ENCODE assay signal across 11 cellular contexts in the genomic region with DNA sequence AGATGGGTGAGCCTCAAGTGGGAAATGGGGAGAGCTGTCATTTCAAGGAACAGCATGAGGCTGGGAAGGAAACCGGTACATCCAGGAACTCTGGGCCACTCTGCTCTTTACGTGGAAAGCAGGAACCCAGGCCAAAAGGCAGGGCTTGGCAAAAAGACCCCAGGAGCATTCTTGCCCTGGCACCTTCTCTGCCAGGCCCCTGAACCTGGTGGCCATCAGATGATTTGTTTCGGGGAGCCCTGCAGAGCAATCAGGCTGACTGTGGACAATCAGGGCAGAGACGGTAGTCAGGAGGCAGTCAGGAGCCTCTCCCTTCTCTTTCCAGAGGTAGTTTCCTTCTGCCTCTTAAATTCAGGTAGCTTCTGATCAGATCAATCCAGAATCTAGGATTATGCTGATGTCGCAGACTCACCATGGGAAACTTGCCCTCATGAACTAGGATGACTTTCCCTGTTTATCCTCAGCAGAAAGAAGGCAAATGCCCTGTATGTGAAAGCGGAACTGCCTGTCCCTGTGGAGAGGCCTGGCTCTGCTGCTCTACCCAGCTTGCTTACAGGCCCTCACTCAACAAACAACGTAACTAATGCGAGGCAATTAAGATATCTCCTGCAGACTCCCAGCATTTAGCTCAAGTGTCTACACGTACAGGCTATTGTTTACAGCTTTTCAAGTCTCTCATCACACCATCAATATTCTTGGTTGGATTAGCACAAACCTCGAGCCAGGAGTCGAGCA. TPM values are rescaled to one million over a fixed set of nuclear protein-coding genes. Genes with fewer than 3 reads are reported as not detected.
A peak's percentile ranks its signal among the peaks of the same experiment; 100 is the strongest.
DNase-seq lines count a peak whose midpoint lies in the region; ATAC-seq and TF ChIP-seq lines count a peak whose summit lies in the region.
"Had no signal": no experiment of that assay in that cellular context is flagged by ENCODE, and none has a peak within 500 bp of the region (broad histone marks: within the 10 kb centered on the region; RNA-seq: fewer than 3 reads in every experiment).

No MANE protein-coding gene starts in this region.

- peaks cover 99% of the 10 kb centered on the region for H3K36me3 Mint-ChIP-seq in effector memory CD8-positive, alpha-beta T cell (ENCODE audit: insufficient read depth)
- peaks cover 62% of the 10 kb centered on the region for H3K36me3 Mint-ChIP-seq in progenitor cell of endocrine pancreas (ENCODE audit: insufficient read depth)

- no peak for TF ChIP-seq CTCF in progenitor cell of endocrine pancreas (IDR thresholded peaks at IDR 0.05; ENCODE audit: unreplicated experiment)

- DNase-seq in DMS79 treated with DMSO at 0.1 percent for 48 hours (lab: John Stamatoyannopoulos, UW) (peak; percentile 76), NCI-H1417 treated with DMSO at 0.1 percent for 48 hours (lab: John Stamatoyannopoulos, UW) (peak; percentile 66), progenitor cell of endocrine pancreas (ENCODE audit: low spot score, unreplicated experiment) (no peak), NCI-H1436 treated with DMSO at 0.1 percent for 48 hours (lab: John Stamatoyannopoulos, UW) (no peak)
- no peak for DNase-seq in effector memory CD8-positive, alpha-beta T cell
- DNase-seq: C1 segment of cervical spinal cord, NCI-H446, retina, SK-N-SH had no signal

- H3K4me1 Mint-ChIP-seq in effector memory CD8-positive, alpha-beta T cell (ENCODE audit: low read depth in 2 of 2), result peaks cover 15 to 28% of the 10 kb centered on the region in 2 donors
- H3K4me1 Mint-ChIP-seq in progenitor cell of endocrine pancreas (ENCODE audit: low read depth), result peaks cover 44% of the 10 kb centered on the region

- ATAC-seq in effector memory CD8-positive, alpha-beta T cell (replicated peaks), result no peak
- ATAC-seq in HG03108 (IDR thresholded peaks at IDR 0.05; ENCODE audit: unreplicated experiment), result no peak
- ATAC-seq in GM21723 (IDR thresholded peaks at IDR 0.05; ENCODE audit: unreplicated experiment), result no peak

- H3K27me3 Mint-ChIP-seq in effector memory CD8-positive, alpha-beta T cell, result no peaks in the 10 kb centered on the region
- H3K27me3 Mint-ChIP-seq in progenitor cell of endocrine pancreas, result no peaks in the 10 kb centered on the region

- H3K27ac Mint-ChIP-seq in effector memory CD8-positive, alpha-beta T cell, result peak overlapping the region; percentile 45 to 91
- H3K27ac Mint-ChIP-seq in progenitor cell of endocrine pancreas, result peak overlapping the region; percentile 97

- H3K4me3 Mint-ChIP-seq in effector memory CD8-positive, alpha-beta T cell, result no peak overlapping the region
- no peak overlapping the region for H3K4me3 Mint-ChIP-seq in progenitor cell of endocrine pancreas (ENCODE audit: low read depth)

- H3K9me3 Mint-ChIP-seq in effector memory CD8-positive, alpha-beta T cell, result no peaks in the 10 kb centered on the region
- no peaks in the 10 kb centered on the region for H3K9me3 Mint-ChIP-seq in progenitor cell of endocrine pancreas (ENCODE audit: low read depth)

RNA-seq across cellular contexts. Expression of gene EZR, which starts 36.6 kb away (rescaled TPM):
- total RNA-seq in progenitor cell of endocrine pancreas, result 258 and 274 TPM in 2 replicates

Comparison
In these comparisons a context has a peak if more than half of its experiments do, and no peak if none do; other contexts are left out.
1. DNase-seq: peak in DMS79 treated with DMSO at 0.1 percent for 48 hours (single experiment) and NCI-H1417 treated with DMSO at 0.1 percent for 48 hours (single experiment); none in effector memory CD8-positive, alpha-beta T cell (0 of 3), progenitor cell of endocrine pancreas (single experiment) and NCI-H1436 treated with DMSO at 0.1 percent for 48 hours (single experiment).